Comparison of ENCODE assay signal across 8 cellular contexts in genomic region chr15:32956006-32956405, GRCh38.
DNase-seq lines count a peak whose midpoint lies in the region; ATAC-seq, FAIRE-seq and TF ChIP-seq lines count a peak whose summit lies in the region.

No MANE protein-coding gene starts in this region.

- DNase-seq in ELR (ENCODE audit: low read depth) (peak; percentile 75), WTC11 (ENCODE audit: low spot score) (no peak), NCI-H2029 treated with DMSO at 0.1 percent for 48 hours (lab: John Stamatoyannopoulos, UW) (no peak)
- DNase-seq in activated CD4-positive, alpha-beta T cell treated with anti-CD3 and anti-CD28 coated beads, Interleukin-2, amount 50 U/mL, for 1 hour = no peak
- no peak for DNase-seq in activated CD4-positive, alpha-beta T cell treated with anti-CD3 and anti-CD28 coated beads, Interleukin-2, amount 10 ng/mL, durations not matched to agents 24 days and 14 days

- no peak overlapping the region for H3K4me3 Mint-ChIP-seq in WTC11
- H3K4me3 Mint-ChIP-seq in activated CD4-positive, alpha-beta T cell treated with anti-CD3 and anti-CD28 coated beads, Interleukin-2, amount 10 ng/mL, durations not matched to agents 24 days and 14 days = no peak overlapping the region

- CTCF ChIA-PET in WTC11 (lab: Charles Lee) = interaction anchor here (0.7 to 2.8 kb wide), 22 partner anchors 14 to 307 kb away, joined by 3 to 35 read pairs (median 5); no protein-coding TSS in a partner anchor

- no peaks in the 10 kb centered on the region for H3K36me3 Mint-ChIP-seq in WTC11
- no peaks in the 10 kb centered on the region for H3K36me3 Mint-ChIP-seq in activated CD4-positive, alpha-beta T cell treated with anti-CD3 and anti-CD28 coated beads, Interleukin-2, amount 10 ng/mL, durations not matched to agents 24 days and 14 days (ENCODE audit: low read depth)

- ATAC-seq in WTC11 = peak; percentile 58
- ATAC-seq in GM21423 (IDR thresholded peaks at IDR 0.05; ENCODE audit: unreplicated experiment) = no peak

- peaks cover 39% of the 10 kb centered on the region for H3K4me1 Mint-ChIP-seq in WTC11
- no peaks in the 10 kb centered on the region for H3K4me1 Mint-ChIP-seq in activated CD4-positive, alpha-beta T cell treated with anti-CD3 and anti-CD28 coated beads, Interleukin-2, amount 10 ng/mL, durations not matched to agents 24 days and 14 days

- FAIRE-seq in islet of Langerhans (lab: Jason Lieb, UNC) = peak; percentile 30

- intact Hi-C loops in activated CD4-positive, alpha-beta T cell treated with anti-CD3 and anti-CD28 coated beads, Interleukin-2, amount 10 ng/mL, durations not matched to agents 24 days and 14 days (cut with micrococcal nuclease) = no loop called here

- H3K27ac Mint-ChIP-seq in WTC11 = no peak overlapping the region
- H3K27ac Mint-ChIP-seq in activated CD4-positive, alpha-beta T cell treated with anti-CD3 and anti-CD28 coated beads, Interleukin-2, amount 10 ng/mL, durations not matched to agents 24 days and 14 days = no peak overlapping the region

- H3K9me3 Mint-ChIP-seq in WTC11 = no peaks in the 10 kb centered on the region
- H3K9me3 Mint-ChIP-seq in activated CD4-positive, alpha-beta T cell treated with anti-CD3 and anti-CD28 coated beads, Interleukin-2, amount 10 ng/mL, durations not matched to agents 24 days and 14 days = no peaks in the 10 kb centered on the region

- H3K27me3 Mint-ChIP-seq in WTC11 (ENCODE audit: low read depth) = no peaks in the 10 kb centered on the region; the same call in 1 of the 2 replicates
- H3K27me3 Mint-ChIP-seq in activated CD4-positive, alpha-beta T cell treated with anti-CD3 and anti-CD28 coated beads, Interleukin-2, amount 10 ng/mL, durations not matched to agents 24 days and 14 days = no peaks in the 10 kb centered on the region

- TF ChIP-seq CTCF in LNCAP (IDR thresholded peaks at IDR 0.05) (peak; percentile 73), WTC11 (IDR thresholded peaks at IDR 0.05) (0 out of 2 replicates have a peak, but pooled peaks have one; percentile 17)

- POLR2A ChIA-PET in WTC11 (lab: Charles Lee) = no interaction called here

TF ChIP-seq in WTC11, 78 proteins besides CTCF, POLR2A, EP300 and RAD21:
- TF ChIP-seq CDX4 (CRISPR knock-in tag; IDR thresholded peaks at IDR 0.05; ENCODE audit: borderline replicate concordance) (no peak), TCF7 (CRISPR knock-in tag; IDR thresholded peaks at IDR 0.05; ENCODE audit: low read depth) (no peak), MXD4 (CRISPR knock-in tag; IDR thresholded peaks at IDR 0.05; ENCODE audit: borderline replicate concordance) (no peak), ZNF532 (CRISPR knock-in tag; IDR thresholded peaks at IDR 0.05; ENCODE audit: borderline replicate concordance) (no peak)
TF ChIP-seq in WTC11: peak in this region for 0.
